In the genomic region with DNA sequence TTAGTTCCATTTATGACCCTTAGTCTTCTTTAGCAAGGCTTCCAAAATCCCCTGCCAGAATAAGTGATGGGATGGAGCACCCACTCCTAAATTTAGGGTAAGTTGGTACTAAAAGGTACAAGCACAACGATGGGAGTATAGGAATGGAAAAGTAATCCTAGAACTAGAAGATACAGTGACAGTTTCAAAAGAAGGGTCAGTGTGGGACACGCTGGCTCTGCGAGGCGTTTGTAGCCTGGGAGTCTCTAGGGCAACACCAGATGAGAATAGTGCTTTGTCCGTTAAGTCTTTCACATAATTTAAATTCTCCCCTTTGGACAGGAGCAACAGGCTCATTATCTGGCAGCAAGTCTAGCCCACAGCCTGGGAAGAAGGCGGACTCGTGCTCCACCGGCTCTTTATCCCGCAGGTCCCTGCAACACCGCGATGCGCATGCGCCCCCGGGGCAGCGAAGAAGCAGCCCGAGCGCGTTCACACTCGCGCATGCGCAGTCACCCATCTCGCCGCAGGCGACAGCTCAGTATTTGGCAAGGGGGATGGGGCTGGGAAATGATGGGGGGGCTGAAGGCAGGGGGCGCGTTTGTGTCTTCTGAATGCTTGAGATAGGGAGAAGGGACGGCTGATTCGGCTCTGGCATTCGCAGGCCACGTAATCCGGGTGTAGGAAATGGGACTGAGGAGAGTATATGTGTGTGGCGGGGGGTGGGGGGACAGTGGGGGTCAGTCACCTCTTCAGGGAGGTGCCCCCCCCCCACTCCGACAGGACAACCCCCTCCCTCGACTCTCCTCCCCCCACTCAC, we compare ENCODE assay signal across 8 cellular contexts. TPM values are rescaled to one million over a fixed set of nuclear protein-coding genes. Genes with fewer than 3 reads are reported as not detected.
DNase-seq lines count a peak whose midpoint lies in the region; ATAC-seq, FAIRE-seq and TF ChIP-seq lines count a peak whose summit lies in the region.

No MANE protein-coding gene starts in this region.

- H3K27me3 ChIP-seq in BLaER1 (no peaks in the 10 kb centered on the region), H1 (replicated peaks in 1 of 4; ENCODE audit: control insufficient read depth in 3 of 4, extremely low read depth in 1 of 4, insufficient read depth in 3 of 4, low read length in 3 of 4) (peaks cover 0 to 2% (median 0%) of the 10 kb centered on the region in 4 experiments; a peak in 2 of 7 replicates), mesenchymal stem cell (ENCODE audit: control insufficient read depth in 1 of 2, insufficient read depth in 1 of 2, low read length in 2 of 2) (no peaks in the 10 kb centered on the region)

- H4K91ac ChIP-seq in H1 (replicated peaks; ENCODE audit: insufficient read length, low read length) (no peak overlapping the region), mesenchymal stem cell (ENCODE audit: low read length) (peak overlapping the region; percentile 94)

- no peak for FAIRE-seq in H1 (lab: Jason Lieb, UNC)

- peak; percentile 64 to 86 for TF ChIP-seq POLR2A in H1 (IDR thresholded peaks at IDR 0.05; ENCODE audit: control extremely low read depth in 1 of 2, low read depth in 2 of 2, low read length in 2 of 2)

- peaks cover 6 to 45% of the 10 kb centered on the region in 2 experiments for H3K79me2 ChIP-seq in H1 (ENCODE audit: control insufficient read depth in 1 of 2, insufficient read depth in 2 of 2, low read length in 2 of 2)

- no peak for TF ChIP-seq RAD21 in H1 (IDR thresholded peaks at IDR 0.05 in 1 of 2, conservative IDR thresholded peaks at IDR 0.05 in 1 of 2; ENCODE audit: low read depth in 2 of 2, low read length in 2 of 2)

- H3K9me3 ChIP-seq in BLaER1 = no peaks in the 10 kb centered on the region
- H3K9me3 ChIP-seq in H1 (ENCODE audit: insufficient read depth in 2 of 2, low read depth in 1 of 2, low read length in 1 of 2) = no peaks in the 10 kb centered on the region; a peak in 2 of 4 replicates
- no peaks in the 10 kb centered on the region for H3K9me3 ChIP-seq in mesenchymal stem cell (ENCODE audit: control insufficient read depth, low read length)

- H3K18ac ChIP-seq in H1 (ENCODE audit: extremely low read depth, low read length) (peak overlapping the region; percentile 88), mesenchymal stem cell (ENCODE audit: low read depth in 1 of 2, low read length in 2 of 2) (peak overlapping the region; percentile 96 to 100)

- peaks cover 5% of the 10 kb centered on the region; the same call in 1 of the 2 replicates for H3K23me2 ChIP-seq in H1 (ENCODE audit: low read depth, low read length)

- H2AK5ac ChIP-seq in H1 (ENCODE audit: low read depth, low read length) (no peak overlapping the region), mesenchymal stem cell (ENCODE audit: low read length, severe bottlenecking) (no peak overlapping the region)

- 0% methylated on average over 28 of the region's 34 CpGs; no CpG with 5 or more reads in 1 of the 2 experiments for WGBS in H1 (ENCODE audit: extremely low coverage in 1 of 2, insufficient coverage in 1 of 2, insufficient read length in 1 of 2, insufficient replicate concordance in 2 of 2, low coverage in 1 of 2, low lambda C conversion rate in 2 of 2, missing lambda C conversion rate in 1 of 2), 2 experiments
- under 1% methylated on average over 27 of the region's 34 CpGs for WGBS in mesenchymal stem cell

- peak overlapping the region; percentile 77 for H3K56ac ChIP-seq in H1 (replicated peaks; ENCODE audit: insufficient read length, low read depth, low read length)

- H2BK120ac ChIP-seq in H1 (replicated peaks; ENCODE audit: low read depth, low read length) (no peak overlapping the region), mesenchymal stem cell (ENCODE audit: low read depth, low read length) (peak overlapping the region; percentile 95)

- H3K4me2 ChIP-seq in BLaER1 = peak overlapping the region; percentile 91
- peak overlapping the region; percentile 76 to 90 for H3K4me2 ChIP-seq in H1 (ENCODE audit: insufficient read depth in 1 of 2, low read depth in 2 of 2, low read length in 2 of 2)
- peak overlapping the region; percentile 99 for H3K4me2 ChIP-seq in mesenchymal stem cell (ENCODE audit: low read length, poor library complexity, severe bottlenecking)

- no peak overlapping the region for H2BK20ac ChIP-seq in H1 (ENCODE audit: low read length)

- no peak for TF ChIP-seq CTCF in H1 (IDR thresholded peaks at IDR 0.05; ENCODE audit: control extremely low read depth in 1 of 3, insufficient read depth in 1 of 3, low read depth in 1 of 3, low read length in 3 of 3)

- H3K36me3 ChIP-seq in BLaER1 (peaks cover 33% of the 10 kb centered on the region; the same call in 1 of the 2 replicates), H1 (ENCODE audit: control insufficient read depth in 2 of 4, insufficient read depth in 4 of 4, low read length in 3 of 4) (no peaks in the 10 kb centered on the region; a peak in 1 of 8 replicates), mesenchymal stem cell (ENCODE audit: control insufficient read depth in 1 of 2, insufficient read depth in 2 of 2, low read depth in 1 of 2, low read length in 2 of 2) (peaks cover 0 to 14% of the 10 kb centered on the region in 2 experiments)

- peaks cover 45% of the 10 kb centered on the region for H4K20me1 ChIP-seq in BLaER1
- H4K20me1 ChIP-seq in H1 (replicated peaks in 1 of 2; ENCODE audit: control insufficient read depth in 1 of 2, insufficient read depth in 2 of 2, low read length in 2 of 2) = no peaks in the 10 kb centered on the region

- H2BK12ac ChIP-seq in H1 (ENCODE audit: low read depth, low read length) (peak overlapping the region; percentile 50; the same call in 1 of the 2 replicates), mesenchymal stem cell (ENCODE audit: low read length in 2 of 2) (peak overlapping the region in 1 of 2 experiments; percentile 72)

- H3K4me3 ChIP-seq in BLaER1 = peak overlapping the region; percentile 69
- peak overlapping the region; percentile 63 to 78 (median 68) for H3K4me3 ChIP-seq in H1 (ENCODE audit: extremely low read depth in 1 of 4, insufficient read depth in 2 of 4, low read depth in 3 of 4, low read length in 4 of 4)
- peak overlapping the region; percentile 82 to 92 for H3K4me3 ChIP-seq in mesenchymal stem cell (ENCODE audit: insufficient read depth in 1 of 2, low read depth in 1 of 2, low read length in 2 of 2)

- peak overlapping the region; percentile 46 for H4K5ac ChIP-seq in H1 (ENCODE audit: insufficient read length, low read depth, low read length)

- H2BK5ac ChIP-seq in H1 (ENCODE audit: low read depth, low read length) (peak overlapping the region; percentile 83; the same call in 1 of the 2 replicates), mesenchymal stem cell (ENCODE audit: low read depth, low read length, poor library complexity, severe bottlenecking) (peak overlapping the region; percentile 80)

- H3K27ac ChIP-seq in BLaER1 (peak overlapping the region; percentile 85), H1 (ENCODE audit: low read depth, low read length) (peak overlapping the region; percentile 69), mesenchymal stem cell (ENCODE audit: low read length, poor library complexity, severe bottlenecking) (peak overlapping the region; percentile 96)

- POLR2A ChIA-PET in H1 (lab: Charles Lee; ENCODE audit: partially characterized antibody) = interaction anchor here (0.6 to 1.1 kb wide), 13 partner anchors 9 to 910 kb away, joined by 3 to 8 read pairs (median 4); partner anchors contain the start of gene FAM117A

- H2BK15ac ChIP-seq in H1 (ENCODE audit: low read length) (no peak overlapping the region), mesenchymal stem cell (ENCODE audit: low read depth, poor library complexity, severe bottlenecking) (peak overlapping the region; percentile 57)

- no peak for TF ChIP-seq EP300 in H1 (IDR thresholded peaks at IDR 0.05; ENCODE audit: borderline replicate concordance in 1 of 2, low read depth in 2 of 2, low read length in 2 of 2)

- DNase-seq in HT1080 (ENCODE audit: low read depth) (peak; percentile 82), H1 (ENCODE audit: low read depth in 1 of 2, low spot score in 2 of 2) (peak; percentile 88 to 98), mesenchymal stem cell (peak; percentile 93)
- DNase-seq in NK-92 treated with Interleukin-12 subunit alpha and Interleukin-12 subunit beta, amount 100 ng/mL, for 24 hours (lab: John Stamatoyannopoulos, UW) = peak; percentile 97
- peak; percentile 92 to 97 (median 96) for DNase-seq in activated CD8-positive, alpha-beta memory T cell treated with anti-CD3 and anti-CD28 coated beads for 48 hours (ENCODE audit: low read depth in 2 of 3, low spot score in 2 of 3)
- peak; percentile 96 for DNase-seq in stimulated activated CD8-positive, alpha-beta memory T cell treated with anti-CD3 and anti-CD28 coated beads, Interleukin-12 subunit alpha, Interleukin-12 subunit beta, amount 100 ng/mL, for 1 hour (ENCODE audit: low read depth)

- H3K4ac ChIP-seq in H1 (replicated peaks; ENCODE audit: insufficient read length, low read depth, low read length) = peak overlapping the region; percentile 89
- H3K4ac ChIP-seq in mesenchymal stem cell (ENCODE audit: low read depth in 1 of 2, low read length in 2 of 2) = peak overlapping the region in 1 of 2 experiments; percentile 88

- H3K79me1 ChIP-seq in H1 (ENCODE audit: low read depth, low read length) (peaks cover 4% of the 10 kb centered on the region), mesenchymal stem cell (replicated peaks; ENCODE audit: low read length, poor library complexity, severe bottlenecking) (peaks cover 1% of the 10 kb centered on the region)

- CTCF ChIA-PET in H1 (lab: Charles Lee; ENCODE audit: partially characterized antibody) = interaction anchor here (0.6 to 1.6 kb wide), 6 partner anchors 14 to 426 kb away, joined by 3 to 8 read pairs (median 4); no protein-coding TSS in a partner anchor

- H3K9ac ChIP-seq in BLaER1 = peak overlapping the region; percentile 83
- H3K9ac ChIP-seq in H1 (replicated peaks in 1 of 4; ENCODE audit: extremely low read depth in 1 of 4, low read depth in 3 of 4, low read length in 3 of 4) = peak overlapping the region; percentile 70 to 75 (median 74)
- peak overlapping the region; percentile 93 for H3K9ac ChIP-seq in mesenchymal stem cell (ENCODE audit: low read length)

- H2AFZ ChIP-seq in H1 (ENCODE audit: low read length) = 0 out of 2 replicates have a peak overlapping the region, but pooled peaks have one; percentile 38
- peak overlapping the region; percentile 63 for H2AFZ ChIP-seq in mesenchymal stem cell (ENCODE audit: low read depth, low read length)

- peak; percentile 57 for ATAC-seq in GM19397 (IDR thresholded peaks at IDR 0.05; ENCODE audit: unreplicated experiment)

- peak overlapping the region; percentile 77 for H4K8ac ChIP-seq in H1 (ENCODE audit: extremely low read depth, insufficient read depth, low read length)
- peak overlapping the region; percentile 95 for H4K8ac ChIP-seq in mesenchymal stem cell (ENCODE audit: low read length)

- H3K23ac ChIP-seq in H1 (ENCODE audit: insufficient read length) (no peak overlapping the region), mesenchymal stem cell (ENCODE audit: low read length in 2 of 2) (peak overlapping the region in 1 of 2 experiments; percentile 10)

- H3K14ac ChIP-seq in H1 (ENCODE audit: insufficient read length) (no peak overlapping the region), mesenchymal stem cell (ENCODE audit: low read length in 2 of 2) (peak overlapping the region in 1 of 2 experiments; percentile 97)

- H3K4me1 ChIP-seq in BLaER1 = peaks cover 61% of the 10 kb centered on the region
- H3K4me1 ChIP-seq in H1 (replicated peaks in 1 of 4; ENCODE audit: control insufficient read depth in 3 of 4, insufficient read depth in 4 of 4, low read length in 3 of 4) = no peaks in the 10 kb centered on the region; a peak in 1 of 7 replicates
- peaks cover 3% of the 10 kb centered on the region for H3K4me1 ChIP-seq in mesenchymal stem cell (ENCODE audit: control insufficient read depth, insufficient read depth, low read depth, low read length)

RNA-seq across cellular contexts. Expression of gene SPOP, which starts 0.6 kb away (rescaled TPM):
- total RNA-seq in HT1080 (2014; rRNA removed; shearing (Covaris generic)) = 56.2 and 63.8 TPM in 2 replicates
- polyA plus RNA-seq in HT1080 (2015; cell fraction: cytosol; rRNA removed) = 46.5 and 47.1 TPM in 2 replicates
- polyA plus RNA-seq in HT1080 (2015; cell fraction: nucleus; rRNA removed) = 57.0 and 57.5 TPM in 2 replicates
- total RNA-seq in H1 (2021; fragmentation: NEBNext Ultra II Directional; extraction: Animal tissue kit (Norgen Biotek cat#: 25700)) = 24.8 and 25.6 TPM in 2 replicates
- 13.3 and 15.5 TPM in 2 replicates for polyA plus RNA-seq in H1 (2011; rRNA removed)
- 18.6 TPM for polyA plus RNA-seq in H1 (2011; cell fraction: cytosol; rRNA removed)
- polyA plus RNA-seq in H1 (2011; cell fraction: nucleus; rRNA removed) = 37.2 TPM
- polyA plus RNA-seq in H1 (2012, experiment 1 of 2) = 16.9 to 23.9 TPM (median 20.2 TPM) in 4 replicates
- 4.6 TPM for polyA plus RNA-seq in H1 (2012, experiment 2 of 2)
- 14.0 TPM for polyA plus RNA-seq in H1 (2013, experiment 1 of 2)
- 14.3 TPM for polyA plus RNA-seq in H1 (2013, experiment 2 of 2)
- polyA minus RNA-seq in H1 (2011; rRNA and poly(A)+ RNA removed) = 41.0 and 49.3 TPM in 2 replicates
- 27.4 TPM for polyA minus RNA-seq in H1 (2011; cell fraction: cytosol; rRNA and poly(A)+ RNA removed)
- polyA minus RNA-seq in H1 (2011; cell fraction: nucleus; rRNA and poly(A)+ RNA removed) = 43.2 TPM
- polyA plus RNA-seq in mesenchymal stem cell (2013, experiment 1 of 2) = 33.1 TPM
- polyA plus RNA-seq in mesenchymal stem cell (2013, experiment 2 of 2) = 34.1 TPM

RNA-seq across cellular contexts. Expression of gene SLC35B1, which starts 30.4 kb away (rescaled TPM):
- 65.6 and 77.1 TPM in 2 replicates for total RNA-seq in HT1080 (2014; rRNA removed; shearing (Covaris generic))
- polyA plus RNA-seq in HT1080 (2015; cell fraction: cytosol; rRNA removed) = 40.4 and 41.9 TPM in 2 replicates
- 36.4 and 38.1 TPM in 2 replicates for polyA plus RNA-seq in HT1080 (2015; cell fraction: nucleus; rRNA removed)
- 56.5 and 60.0 TPM in 2 replicates for total RNA-seq in H1 (2021; fragmentation: NEBNext Ultra II Directional; extraction: Animal tissue kit (Norgen Biotek cat#: 25700))
- 62.0 and 87.7 TPM in 2 replicates for polyA plus RNA-seq in H1 (2011; rRNA removed)
- polyA plus RNA-seq in H1 (2011; cell fraction: cytosol; rRNA removed) = 59.4 TPM
- 59.5 TPM for polyA plus RNA-seq in H1 (2011; cell fraction: nucleus; rRNA removed)
- polyA plus RNA-seq in H1 (2012, experiment 1 of 2) = 53.4 to 64.1 TPM (median 56.9 TPM) in 4 replicates
- polyA plus RNA-seq in H1 (2012, experiment 2 of 2) = 40.1 TPM
- 62.0 TPM for polyA plus RNA-seq in H1 (2013, experiment 1 of 2)
- 74.6 TPM for polyA plus RNA-seq in H1 (2013, experiment 2 of 2)
- polyA minus RNA-seq in H1 (2011; rRNA and poly(A)+ RNA removed) = 64.7 and 71.9 TPM in 2 replicates
- 26.6 TPM for polyA minus RNA-seq in H1 (2011; cell fraction: cytosol; rRNA and poly(A)+ RNA removed)
- 54.0 TPM for polyA minus RNA-seq in H1 (2011; cell fraction: nucleus; rRNA and poly(A)+ RNA removed)
- 58.8 TPM for polyA plus RNA-seq in mesenchymal stem cell (2013, experiment 1 of 2)
- polyA plus RNA-seq in mesenchymal stem cell (2013, experiment 2 of 2) = 61.6 TPM

Comparison
In these comparisons a context has a peak if more than half of its experiments do, and no peak if none do; other contexts are left out.
1. Peak in every context shown above with its lines: DNase-seq, ATAC-seq, H3K4me3 ChIP-seq and H3K27ac ChIP-seq.